1 cellular context compared by ENCODE assay signal in genomic region chr5:33901176-33901575, GRCh38.
TF ChIP-seq lines count a peak whose summit lies in the region.

No MANE protein-coding gene starts in this region.

TF ChIP-seq in IMR-90, 13 proteins besides CTCF, POLR2A, EP300 and RAD21 (continued from another document):
- TF ChIP-seq CHD1 (IDR thresholded peaks at IDR 0.05; ENCODE audit: low read depth, low read length), result no peak
